16 cellular contexts compared by ENCODE assay signal in genomic region chr1:25755475-25756125, GRCh38. TPM values are rescaled to one million over a fixed set of nuclear protein-coding genes. Genes with fewer than 3 reads are reported as not detected.
DNase-seq lines count a peak whose midpoint lies in the region; ATAC-seq, FAIRE-seq and TF ChIP-seq lines count a peak whose summit lies in the region.
"Had no signal": no experiment of that assay in that cellular context is flagged by ENCODE, and none has a peak within 500 bp of the region (broad histone marks: within the 10 kb centered on the region; RNA-seq: fewer than 3 reads in every experiment).

No MANE protein-coding gene starts in this region.

- H3K4me3 Mint-ChIP-seq in CD4-positive, CD25-positive, alpha-beta regulatory T cell = no peak overlapping the region
- H3K4me3 Mint-ChIP-seq in naive thymus-derived CD4-positive, alpha-beta T cell = peak overlapping the region in 8 of 10 donors; percentile 64 to 87 (median 70)
- H3K4me3 Mint-ChIP-seq: CD8-positive, alpha-beta memory T cell; GM23338 had no signal

- no peaks in the 10 kb centered on the region for H3K9me3 Mint-ChIP-seq in CD4-positive, CD25-positive, alpha-beta regulatory T cell
- peaks cover 0 to 2% (median 0%) of the 10 kb centered on the region in 11 donors for H3K9me3 Mint-ChIP-seq in naive thymus-derived CD4-positive, alpha-beta T cell
- H3K9me3 Mint-ChIP-seq: CD8-positive, alpha-beta memory T cell; GM23338 had no signal

- H3K9me2 ChIP-seq in SK-N-SH = no peaks in the 10 kb centered on the region

- no peak overlapping the region for H3K4me3 ChIP-seq in CD4-positive, CD25-positive, alpha-beta regulatory T cell (ENCODE audit: low read depth, low read length)
- no peak overlapping the region for H3K4me3 ChIP-seq in bronchial epithelial cell (ENCODE audit: low read depth, low read length)
- no peak overlapping the region for H3K4me3 ChIP-seq in naive thymus-derived CD4-positive, alpha-beta T cell (ENCODE audit: low read length)
- no peak overlapping the region for H3K4me3 ChIP-seq in WERI-Rb-1 (ENCODE audit: low read depth, low read length)
- no peak overlapping the region for H3K4me3 ChIP-seq in SK-N-SH (ENCODE audit: low read depth in 2 of 2, low read length in 1 of 2)
- H3K4me3 ChIP-seq: GM23338 had no signal

- TF ChIP-seq CTCF in bronchial epithelial cell (IDR thresholded peaks at IDR 0.05; ENCODE audit: insufficient read depth, low read length, severe bottlenecking) = no peak
- TF ChIP-seq CTCF in WERI-Rb-1 (IDR thresholded peaks at IDR 0.05; ENCODE audit: low read depth, low read length) = no peak
- no peak for TF ChIP-seq CTCF in SK-N-SH (IDR thresholded peaks at IDR 0.05)

- no peaks in the 10 kb centered on the region for H3K36me3 ChIP-seq in CD4-positive, CD25-positive, alpha-beta regulatory T cell (ENCODE audit: control insufficient read depth, insufficient read depth, low read length)
- H3K36me3 ChIP-seq in bronchial epithelial cell (ENCODE audit: control insufficient read depth, insufficient read depth, low read length) = no peaks in the 10 kb centered on the region
- peaks cover 0 to 75% (median 22%) of the 10 kb centered on the region in 3 experiments for H3K36me3 ChIP-seq in naive thymus-derived CD4-positive, alpha-beta T cell (ENCODE audit: control insufficient read depth in 2 of 3, insufficient read depth in 3 of 3, low read length in 3 of 3)
- no peaks in the 10 kb centered on the region for H3K36me3 ChIP-seq in WERI-Rb-1
- H3K36me3 ChIP-seq in SK-N-SH (replicated peaks in 1 of 2; ENCODE audit: control insufficient read depth in 1 of 2, insufficient read depth in 2 of 2, low read length in 1 of 2) = no peaks in the 10 kb centered on the region

- no peak for ATAC-seq in CD4-positive, CD25-positive, alpha-beta regulatory T cell (ENCODE audit: low read depth in 2 of 2)
- ATAC-seq in naive thymus-derived CD4-positive, alpha-beta T cell = no peak
- no peak for ATAC-seq in Right ventricle myocardium superior (ENCODE audit: poor library complexity)
- ATAC-seq: GM23338 had no signal

- no peaks in the 10 kb centered on the region for H3F3A ChIP-seq in SK-N-SH (replicated peaks; ENCODE audit: insufficient read depth)

- POLR2A ChIA-PET in naive thymus-derived CD4-positive, alpha-beta T cell (lab: Charles Lee) = interaction anchor here (0.6 to 7.6 kb wide), 14 partner anchors 10 to 636 kb away, joined by 3 to 45 read pairs (median 4); partner anchors contain the start of gene MTFR1L
- POLR2A ChIA-PET in SK-N-SH (lab: Yijun Ruan, JAX) = no interaction called here

- no peak for DNase-seq in CD4-positive, CD25-positive, alpha-beta regulatory T cell
- DNase-seq in G401 (ENCODE audit: low spot score) (peak; percentile 72), bronchial epithelial cell (ENCODE audit: low read depth) (no peak), WERI-Rb-1 (no peak), Right ventricle myocardium superior (no peak), SK-N-SH (no peak)
- no peak for DNase-seq in naive thymus-derived CD4-positive, alpha-beta T cell
- DNase-seq: ACHN, AML-193, NCI-H1048, NCI-H146, NCI-H510A treated with DMSO at 0.1 percent for 48 hours had no signal

- H3K9ac ChIP-seq in SK-N-SH = no peak overlapping the region

- no peaks in the 10 kb centered on the region for H3K9me3 ChIP-seq in CD4-positive, CD25-positive, alpha-beta regulatory T cell (ENCODE audit: control insufficient read depth in 2 of 2, low read length in 2 of 2)
- no peaks in the 10 kb centered on the region for H3K9me3 ChIP-seq in naive thymus-derived CD4-positive, alpha-beta T cell (ENCODE audit: control insufficient read depth in 2 of 3, low read length in 3 of 3)
- no peaks in the 10 kb centered on the region for H3K9me3 ChIP-seq in WERI-Rb-1 (ENCODE audit: severe bottlenecking)
- H3K9me3 ChIP-seq in SK-N-SH = no peaks in the 10 kb centered on the region

- H3K27me3 ChIP-seq in CD4-positive, CD25-positive, alpha-beta regulatory T cell (ENCODE audit: control insufficient read depth, insufficient read depth, low read length) = no peaks in the 10 kb centered on the region
- H3K27me3 ChIP-seq in bronchial epithelial cell (ENCODE audit: control insufficient read depth, insufficient read depth, low read length) = peaks cover 2% of the 10 kb centered on the region
- no peaks in the 10 kb centered on the region for H3K27me3 ChIP-seq in naive thymus-derived CD4-positive, alpha-beta T cell (ENCODE audit: control insufficient read depth in 2 of 2, insufficient read depth in 2 of 2, low read length in 2 of 2)
- H3K27me3 ChIP-seq in WERI-Rb-1 (ENCODE audit: insufficient read depth, low read depth, severe bottlenecking) = no peaks in the 10 kb centered on the region
- peaks cover 10% of the 10 kb centered on the region for H3K27me3 ChIP-seq in SK-N-SH (ENCODE audit: insufficient read depth)

- no peak overlapping the region for H3K4me2 ChIP-seq in SK-N-SH
- H3K4me2 ChIP-seq: GM23338 had no signal

- peak; percentile 88 for FAIRE-seq in bronchial epithelial cell (lab: Jason Lieb, UNC)
- FAIRE-seq: GM12891, GM18507 had no signal

- TF ChIP-seq EP300 in SK-N-SH (IDR thresholded peaks at IDR 0.05; ENCODE audit: borderline replicate concordance in 1 of 2, low read depth in 1 of 2, low read length in 1 of 2) = no peak

- H3K79me2 ChIP-seq in SK-N-SH (ENCODE audit: insufficient read depth) = no peaks in the 10 kb centered on the region

- peaks cover 5 to 42% (median 8%) of the 10 kb centered on the region in 4 donors for H3K4me1 Mint-ChIP-seq in CD4-positive, CD25-positive, alpha-beta regulatory T cell
- H3K4me1 Mint-ChIP-seq in naive thymus-derived CD4-positive, alpha-beta T cell = peaks cover 22 to 78% (median 66%) of the 10 kb centered on the region in 7 donors

- no peak overlapping the region for H3K27ac ChIP-seq in CD4-positive, CD25-positive, alpha-beta regulatory T cell (ENCODE audit: insufficient read depth, low read length, poor library complexity, severe bottlenecking)
- peak overlapping the region; percentile 62 for H3K27ac ChIP-seq in naive thymus-derived CD4-positive, alpha-beta T cell (ENCODE audit: low read depth, low read length)
- no peak overlapping the region for H3K27ac ChIP-seq in WERI-Rb-1
- H3K27ac ChIP-seq in SK-N-SH (ENCODE audit: low read depth in 2 of 2, low read length in 1 of 2) = no peak overlapping the region

- peak overlapping the region in 2 of 3 donors; percentile 88 to 91 for H3K27ac Mint-ChIP-seq in CD4-positive, CD25-positive, alpha-beta regulatory T cell
- H3K27ac Mint-ChIP-seq in naive thymus-derived CD4-positive, alpha-beta T cell = peak overlapping the region in 8 of 9 donors; percentile 92 to 99 (median 96)
- H3K27ac Mint-ChIP-seq: GM23338 had no signal

- no peaks in the 10 kb centered on the region for H3K27me3 Mint-ChIP-seq in CD4-positive, CD25-positive, alpha-beta regulatory T cell
- H3K27me3 Mint-ChIP-seq in naive thymus-derived CD4-positive, alpha-beta T cell = peaks cover 0 to 21% (median 0%) of the 10 kb centered on the region in 5 donors
- H3K27me3 Mint-ChIP-seq: CD8-positive, alpha-beta memory T cell had no signal

- peaks cover 18% of the 10 kb centered on the region for H3K4me1 ChIP-seq in CD4-positive, CD25-positive, alpha-beta regulatory T cell (ENCODE audit: control insufficient read depth, insufficient read depth, low read length, poor library complexity, severe bottlenecking)
- H3K4me1 ChIP-seq in naive thymus-derived CD4-positive, alpha-beta T cell (ENCODE audit: control insufficient read depth in 2 of 2, insufficient read depth in 2 of 2, low read length in 2 of 2) = peaks cover 0 to 35% of the 10 kb centered on the region in 2 donors
- peaks cover 0 to 19% of the 10 kb centered on the region in 2 experiments; a peak in 1 of 4 replicates for H3K4me1 ChIP-seq in SK-N-SH (ENCODE audit: control insufficient read depth in 1 of 2, insufficient read depth in 2 of 2, low read depth in 1 of 2, low read length in 1 of 2)

- H3K36me3 Mint-ChIP-seq in CD4-positive, CD25-positive, alpha-beta regulatory T cell = peaks cover 10% of the 10 kb centered on the region
- H3K36me3 Mint-ChIP-seq in naive thymus-derived CD4-positive, alpha-beta T cell = peaks cover 5 to 52% (median 15%) of the 10 kb centered on the region in 5 donors

- H4K20me1 ChIP-seq in SK-N-SH (ENCODE audit: insufficient read depth) = no peaks in the 10 kb centered on the region

- CTCF ChIA-PET in naive thymus-derived CD4-positive, alpha-beta T cell (lab: Charles Lee) = interaction anchor here (0.6 to 1.9 kb wide), 5 partner anchors 19 to 41 kb away, joined by 3 to 9 read pairs (median 3); no protein-coding TSS in a partner anchor
- CTCF ChIA-PET in SK-N-SH (lab: Yijun Ruan, JAX) = interaction anchor here (0.8 to 2.7 kb wide), 7 partner anchors 9 to 137 kb away, joined by 3 to 8 read pairs (median 3); no protein-coding TSS in a partner anchor

- in situ Hi-C loops in G401 (cut with HindIII; ENCODE audit: low sequenced_read_pairs) = no loop called here

- 70% methylated on average over 7 of the region's 7 CpGs for WGBS in SK-N-SH (ENCODE audit: low lambda C conversion rate)

- H2AFZ ChIP-seq in SK-N-SH (ENCODE audit: low read depth) = no peak overlapping the region
- H2AFZ ChIP-seq: GM23338 had no signal

- intact Hi-C loops in naive thymus-derived CD4-positive, alpha-beta T cell (cut with micrococcal nuclease) = loop anchor here in 1 of 2 donors (1.0 kb wide), 2 partner anchors 20 to 42 kb away; no protein-coding TSS in a partner anchor
- intact Hi-C loops in Right ventricle myocardium superior (cut with DNase I) = no loop called here

- TF ChIP-seq RAD21 in SK-N-SH (IDR thresholded peaks at IDR 0.05; ENCODE audit: low read length) = no peak

TF ChIP-seq in SK-N-SH, 30 proteins besides CTCF, POLR2A, EP300 and RAD21 (continues in another document):
- TF ChIP-seq TAF1 (IDR thresholded peaks at IDR 0.05; ENCODE audit: borderline replicate concordance, low read depth, low read length) (no peak), FOXM1 (IDR thresholded peaks at IDR 0.05; ENCODE audit: low read depth) (no peak), USF2 (IDR thresholded peaks at IDR 0.05; ENCODE audit: borderline replicate concordance, low read depth, low read length) (no peak), TCF12 (IDR thresholded peaks at IDR 0.05) (no peak)

RNA-seq across cellular contexts. Expression of gene SELENON, which starts 44.4 kb away (rescaled TPM):
- total RNA-seq in CD4-positive, CD25-positive, alpha-beta regulatory T cell = 19.2 TPM
- polyA plus RNA-seq in CD4-positive, CD25-positive, alpha-beta regulatory T cell = 1 to 10 TPM; 1.2 to 2.7 (median 2.0) TPM
- total RNA-seq in G401 (2014; rRNA removed; shearing (Covaris generic)) = 22.8 and 31.9 TPM in 2 replicates
- 3.4 and 6.4 TPM in 2 replicates for total RNA-seq in bronchial epithelial cell
- 10 to 100 TPM; 11.9 to 27.7 (median 25.8) TPM for total RNA-seq in naive thymus-derived CD4-positive, alpha-beta T cell
- polyA plus RNA-seq in naive thymus-derived CD4-positive, alpha-beta T cell = 1 to 10 TPM; 2.6 to 5.6 TPM
- 39.6 TPM for total RNA-seq in Right ventricle myocardium superior
- 32.7 and 56.2 TPM in 2 replicates for polyA plus RNA-seq in SK-N-SH (2012; rRNA removed)
- polyA plus RNA-seq in SK-N-SH (2012; cell fraction: cytosol; rRNA removed) = 42.6 and 69.9 TPM in 2 replicates
- polyA plus RNA-seq in SK-N-SH (2012; cell fraction: nucleus; rRNA removed) = 38.4 and 59.7 TPM in 2 replicates

Comparison
In these comparisons a context has a peak if more than half of its experiments do, and no peak if none do; other contexts are left out.
1. H3K4me3 Mint-ChIP-seq: peak in naive thymus-derived CD4-positive, alpha-beta T cell (8 of 10); none in CD4-positive, CD25-positive, alpha-beta regulatory T cell (0 of 4).